ENCODE assay signal across 23 cellular contexts in the genomic region with DNA sequence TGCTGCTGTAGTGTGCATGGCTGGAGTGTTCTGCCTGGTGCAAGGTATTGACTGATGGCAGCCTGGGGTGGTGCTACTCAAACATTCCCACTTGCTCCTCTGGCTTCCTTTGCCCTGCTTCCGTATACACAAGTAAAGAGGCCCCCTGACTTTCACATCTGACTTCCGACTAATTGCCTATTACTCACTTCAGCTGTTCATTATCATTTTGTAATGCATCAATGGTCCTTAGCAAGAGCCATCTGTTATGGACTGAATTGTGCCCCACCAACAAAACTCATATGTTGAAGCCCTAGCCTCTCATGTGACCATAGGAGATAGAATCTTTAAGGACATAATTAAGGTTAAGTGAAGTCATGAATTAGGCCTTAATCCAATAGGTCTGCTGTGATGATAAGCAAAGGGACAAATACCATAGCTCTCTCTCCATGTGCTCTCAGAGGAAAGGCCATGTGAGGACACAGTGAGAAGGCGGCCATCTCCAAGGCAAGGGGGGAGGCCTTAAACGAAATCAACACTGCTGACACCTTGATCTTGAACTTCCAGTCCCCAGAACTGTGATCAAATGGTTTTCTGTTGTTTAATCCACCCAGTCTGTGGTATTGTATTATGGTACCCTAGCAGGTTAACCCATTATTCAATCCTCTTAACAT.
A peak's percentile ranks its signal among the peaks of the same experiment; 100 is the strongest.
DNase-seq lines count a peak whose midpoint lies in the region; ATAC-seq and TF ChIP-seq lines count a peak whose summit lies in the region.
"Had no signal": no experiment of that assay in that cellular context is flagged by ENCODE, and none has a peak within 500 bp of the region (broad histone marks: within the 10 kb centered on the region; RNA-seq: fewer than 3 reads in every experiment).

No MANE protein-coding gene starts in this region.

- in situ Hi-C loops in brain microvascular endothelial cell (cut with HindIII; ENCODE audit: low pct_ligation_motif_present, low sequenced_read_pairs) = no loop called here

- no peak for TF ChIP-seq POLR2A in erythroblast (IDR thresholded peaks at IDR 0.05; ENCODE audit: low read length)

- no peak overlapping the region for H3K27ac ChIP-seq in OCI-LY3 (ENCODE audit: low read length)
- no peak overlapping the region for H3K27ac ChIP-seq in brain microvascular endothelial cell
- H3K27ac ChIP-seq: BLaER1, GM23248, RWPE1, SK-N-MC had no signal

- no peaks in the 10 kb centered on the region for H3K79me2 ChIP-seq in OCI-LY3 (ENCODE audit: low read length)

- DNase-seq in NCI-H82 (lab: John Stamatoyannopoulos, UW) (peak; percentile 46), NCI-H82 treated with DMSO at 0.1 percent for 48 hours (lab: John Stamatoyannopoulos, UW; ENCODE audit: unreplicated experiment) (no peak), NCI-H1694 treated with DMSO at 0.1 percent for 48 hours (lab: John Stamatoyannopoulos, UW) (peak; percentile 61), retina (peak; percentile 61), brain microvascular endothelial cell (no peak), erythroblast (lab: John Stamatoyannopoulos, UW) (no peak), left cardiac atrium (no peak)
- DNase-seq: CD4-positive, CD25-positive, alpha-beta regulatory T cell; DMS53; GM23248; H7; Kasumi-1; NCI-H1105 treated with DMSO at 0.1 percent for 48 hours; NCI-H187; NCI-H2081 treated with DMSO at 0.1 percent for 48 hours; NCI-H774; SHP77 had no signal

- H2AFZ ChIP-seq in OCI-LY3 (ENCODE audit: low read depth, low read length) = peak overlapping the region; percentile 52; the same call in 1 of the 2 replicates
- H2AFZ ChIP-seq: GM23248 had no signal

- H3K27me3 ChIP-seq in OCI-LY3 (ENCODE audit: low read depth, low read length) (no peaks in the 10 kb centered on the region), brain microvascular endothelial cell (replicated peaks) (no peaks in the 10 kb centered on the region)
- H3K27me3 ChIP-seq: BLaER1 had no signal

- no peaks in the 10 kb centered on the region for H4K20me1 ChIP-seq in OCI-LY3 (ENCODE audit: insufficient read depth, low read length)
- H4K20me1 ChIP-seq: BLaER1 had no signal

- H3K4me2 ChIP-seq in OCI-LY3 (ENCODE audit: low read length) = peak overlapping the region; percentile 38
- H3K4me2 ChIP-seq: BLaER1 had no signal

- TF ChIP-seq CTCF in OCI-LY3 (IDR thresholded peaks at IDR 0.05; ENCODE audit: low read depth, low read length) = no peak
- no peak for TF ChIP-seq CTCF in brain microvascular endothelial cell (IDR thresholded peaks at IDR 0.05; ENCODE audit: low read depth, low read length, missing control alignments)

- H3K36me3 ChIP-seq in OCI-LY3 (replicated peaks; ENCODE audit: low read depth, low read length) (peaks cover 11% of the 10 kb centered on the region), brain microvascular endothelial cell (replicated peaks) (no peaks in the 10 kb centered on the region)
- H3K36me3 ChIP-seq: BLaER1 had no signal

- no peak for ATAC-seq in left cardiac atrium
- ATAC-seq: K562, Panc1 had no signal

- H3K9ac ChIP-seq in OCI-LY3 (ENCODE audit: low read length) = no peak overlapping the region
- H3K9ac ChIP-seq: BLaER1, GM23248 had no signal

- peaks cover 36% of the 10 kb centered on the region for H3K4me1 ChIP-seq in OCI-LY3 (ENCODE audit: low read length)

- intact Hi-C loops in left cardiac atrium (cut with DNase I) = no loop called here

- no peak overlapping the region for H3K4me3 ChIP-seq in OCI-LY3 (ENCODE audit: low read length)
- H3K4me3 ChIP-seq in brain microvascular endothelial cell (ENCODE audit: low read depth, low read length) = no peak overlapping the region
- H3K4me3 ChIP-seq: BLaER1, GM23248, K562, SK-N-MC had no signal

- H3K9me3 ChIP-seq in OCI-LY3 (ENCODE audit: insufficient read depth, low read length) = peaks cover 10% of the 10 kb centered on the region; the same call in 1 of the 2 replicates

Comparison
In these comparisons a context has a peak if more than half of its experiments do, and no peak if none do; other contexts are left out.
1. DNase-seq: peak in NCI-H82 (single experiment), NCI-H1694 treated with DMSO at 0.1 percent for 48 hours (single experiment) and retina (single experiment); none in NCI-H82 treated with DMSO at 0.1 percent for 48 hours (single experiment), brain microvascular endothelial cell (single experiment), erythroblast (0 of 2) and left cardiac atrium (single experiment).